In genomic region chr19:58585442-58586130, GRCh38 we compare ENCODE assay signal across 1 cellular context.
TF ChIP-seq lines count a peak whose summit lies in the region.

No MANE protein-coding gene starts in this region.

TF ChIP-seq in H1, 55 proteins besides CTCF, POLR2A, EP300 and RAD21:
- TF ChIP-seq CEBPB (IDR thresholded peaks at IDR 0.05; ENCODE audit: low read depth, low read length) (no peak), FOSL1 (IDR thresholded peaks at IDR 0.05; ENCODE audit: insufficient read depth, low read depth, low read length) (no peak), HDAC2 (IDR thresholded peaks at IDR 0.05; ENCODE audit: borderline replicate concordance in 1 of 2, low read depth in 2 of 2, low read length in 2 of 2) (no peak), CHD2 (IDR thresholded peaks at IDR 0.05; ENCODE audit: low read length) (no peak), BCL11A (IDR thresholded peaks at IDR 0.05; ENCODE audit: low read depth in 2 of 2, low read length in 2 of 2) (no peak), NANOG (IDR thresholded peaks at IDR 0.05; ENCODE audit: insufficient read depth, low read depth, low read length, poor library complexity, severe bottlenecking) (no peak), CTBP2 (IDR thresholded peaks at IDR 0.05; ENCODE audit: borderline replicate concordance, insufficient read depth, insufficient read length, low read length) (no peak), TAF7 (optimal IDR thresholded peaks at IDR 0.05; ENCODE audit: borderline replicate concordance, low read depth, low read length) (no peak), KDM5A (IDR thresholded peaks at IDR 0.05; ENCODE audit: low read length) (no peak), SIX5 (IDR thresholded peaks at IDR 0.05; ENCODE audit: low read depth, low read length) (no peak), EZH2 (IDR thresholded peaks at IDR 0.05; ENCODE audit: low read depth, low read length, severe bottlenecking) (no peak), CREB1 (IDR thresholded peaks at IDR 0.05) (no peak), SP1 (IDR thresholded peaks at IDR 0.05; ENCODE audit: low read depth, low read length) (no peak), TAF1 (IDR thresholded peaks at IDR 0.05; ENCODE audit: low read depth, low read length) (no peak), SAP30 (IDR thresholded peaks at IDR 0.05; ENCODE audit: insufficient read depth, insufficient replicate concordance, low read length) (no peak), JUN (IDR thresholded peaks at IDR 0.05; ENCODE audit: low read depth, low read length) (no peak), RXRA (IDR thresholded peaks at IDR 0.05; ENCODE audit: insufficient read depth, low read depth, low read length) (no peak)
TF ChIP-seq in H1: peak in this region for 0.
